25 cellular contexts compared by ENCODE assay signal in genomic region chr14:58146399-58146798, GRCh38.
"Had no signal": no experiment of that assay in that cellular context is flagged by ENCODE, and none has a peak within 500 bp of the region (broad histone marks: within the 10 kb centered on the region; RNA-seq: fewer than 3 reads in every experiment).

No MANE protein-coding gene starts in this region.

- H3K4me1 ChIP-seq: lower lobe of right lung, pancreas, upper lobe of right lung had no signal

- H3K9me3 ChIP-seq: heart left ventricle, left lung, lower lobe of right lung, pancreas, psoas muscle, right lobe of liver, suprapubic skin, thoracic aorta, tibial artery, upper lobe of right lung had no signal

- H3K27ac ChIP-seq: heart left ventricle, left lung, lower lobe of right lung, pancreas, psoas muscle, right lobe of liver, suprapubic skin, thoracic aorta, tibial artery, upper lobe of right lung had no signal

- H3K27me3 ChIP-seq: right lobe of liver, tibial artery had no signal

- H3K4me3 ChIP-seq: heart left ventricle, left lung, lower lobe of right lung, pancreas, psoas muscle, right lobe of liver, smooth muscle cell, suprapubic skin, thoracic aorta, tibial artery, upper lobe of right lung had no signal

- H3K36me3 ChIP-seq: heart left ventricle, left lung, lower lobe of right lung, pancreas, right lobe of liver, suprapubic skin, thoracic aorta, tibial artery, upper lobe of right lung had no signal

- H3K4me2 ChIP-seq: smooth muscle cell had no signal

- DNase-seq: heart left ventricle; hypothalamus; immature natural killer cell; kidney; left colon; left lung; lower lobe of right lung; mammary epithelial cell; mesenchymal stem cell; naive B cell; natural killer cell; nucleus accumbens; pancreas; psoas muscle; right lobe of liver; stimulated activated CD4-positive, alpha-beta T cell treated with anti-CD3 and anti-CD28 coated beads, Interleukin-15, amount 100 ng/mL, for 24 hours; stimulated activated CD4-positive, alpha-beta T cell treated with anti-CD3 and anti-CD28 coated beads, Interleukin-2, amount 100 ng/mL, for 24 hours; stimulated activated CD4-positive, alpha-beta T cell treated with anti-CD3 and anti-CD28 coated beads, Interleukin-4, amount 100 ng/mL, for 1 hour; stimulated activated naive CD4-positive, alpha-beta T cell; tibial artery; trophoblast cell; upper lobe of right lung had no signal
